Comparison of ENCODE assay signal across 1 cellular context in genomic region chr11:74170694-74171629, GRCh38.
TF ChIP-seq lines count a peak whose summit lies in the region.

A gene with protein sequence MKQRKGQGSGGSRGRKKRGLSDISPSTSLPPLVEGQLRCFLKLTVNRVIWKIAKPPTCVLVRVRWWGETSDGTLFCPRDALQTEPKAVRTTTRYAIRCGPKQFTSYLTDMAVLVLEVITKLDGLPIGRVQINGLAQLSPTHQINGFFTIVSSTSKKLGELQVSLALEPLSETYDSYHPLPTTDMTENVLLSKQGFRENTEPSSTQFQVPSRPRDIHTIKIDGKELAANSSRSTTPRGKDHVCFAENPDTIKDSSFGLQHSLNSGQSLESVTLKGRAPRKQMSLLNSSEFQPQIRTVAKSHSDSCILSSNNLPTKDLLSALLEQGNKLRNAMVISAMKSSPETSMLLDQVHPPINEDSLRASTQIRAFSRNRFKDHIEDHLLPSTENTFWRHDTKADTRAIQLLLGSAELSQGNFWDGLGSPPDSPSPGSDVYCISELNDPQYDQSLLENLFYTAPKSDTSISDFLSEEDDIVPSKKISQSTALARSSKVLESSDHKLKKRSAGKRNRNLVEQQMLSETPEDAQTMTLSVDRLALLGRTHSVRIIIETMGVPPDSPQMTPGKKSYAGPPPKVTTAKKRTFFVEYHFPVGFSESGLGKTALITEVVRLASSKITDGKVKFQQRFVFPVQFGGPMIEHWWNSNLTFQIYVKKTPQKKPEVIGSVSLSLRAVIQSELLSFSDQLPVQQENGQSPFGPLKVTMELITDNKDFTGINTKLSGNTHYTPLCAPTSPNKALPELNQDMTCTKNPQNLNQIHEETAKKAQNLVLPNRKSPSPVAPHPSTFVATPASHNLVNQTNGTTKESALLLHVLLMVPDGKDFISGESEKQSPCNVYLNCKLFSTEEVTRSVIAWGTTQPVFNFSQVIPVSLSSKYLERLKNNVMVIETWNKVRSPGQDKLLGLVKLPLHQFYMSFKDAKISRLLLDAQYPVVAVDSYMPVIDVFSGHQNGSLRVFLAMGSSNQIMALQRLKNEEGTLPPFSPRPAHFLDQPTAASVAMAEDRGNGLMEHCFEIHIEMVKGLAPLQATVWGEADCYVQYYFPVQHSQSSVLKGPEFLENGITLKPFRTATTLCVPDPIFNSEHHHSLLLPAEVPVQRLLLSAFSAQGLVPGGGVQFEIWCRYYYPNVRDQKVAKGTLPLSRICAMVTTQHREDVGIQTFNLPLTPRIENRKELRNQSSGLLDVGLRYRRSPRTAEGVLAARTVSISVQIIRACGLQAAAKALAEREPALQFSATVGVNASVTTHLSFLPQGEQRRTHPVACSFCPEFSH (N-terminal part only) (minus strand): TSS chr11:74171002. CDS start chr11:74170792, 210 bp downstream.
A gene with protein sequence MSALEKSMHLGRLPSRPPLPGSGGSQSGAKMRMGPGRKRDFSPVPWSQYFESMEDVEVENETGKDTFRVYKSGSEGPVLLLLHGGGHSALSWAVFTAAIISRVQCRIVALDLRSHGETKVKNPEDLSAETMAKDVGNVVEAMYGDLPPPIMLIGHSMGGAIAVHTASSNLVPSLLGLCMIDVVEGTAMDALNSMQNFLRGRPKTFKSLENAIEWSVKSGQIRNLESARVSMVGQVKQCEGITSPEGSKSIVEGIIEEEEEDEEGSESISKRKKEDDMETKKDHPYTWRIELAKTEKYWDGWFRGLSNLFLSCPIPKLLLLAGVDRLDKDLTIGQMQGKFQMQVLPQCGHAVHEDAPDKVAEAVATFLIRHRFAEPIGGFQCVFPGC (plus strand): TSS chr11:74171289. CDS start chr11:74171422, 133 bp downstream.

TF ChIP-seq in HepG2, 621 proteins besides CTCF, POLR2A, EP300 and RAD21 (continued from another document and continues in another):
- TF ChIP-seq, protein P1, sequence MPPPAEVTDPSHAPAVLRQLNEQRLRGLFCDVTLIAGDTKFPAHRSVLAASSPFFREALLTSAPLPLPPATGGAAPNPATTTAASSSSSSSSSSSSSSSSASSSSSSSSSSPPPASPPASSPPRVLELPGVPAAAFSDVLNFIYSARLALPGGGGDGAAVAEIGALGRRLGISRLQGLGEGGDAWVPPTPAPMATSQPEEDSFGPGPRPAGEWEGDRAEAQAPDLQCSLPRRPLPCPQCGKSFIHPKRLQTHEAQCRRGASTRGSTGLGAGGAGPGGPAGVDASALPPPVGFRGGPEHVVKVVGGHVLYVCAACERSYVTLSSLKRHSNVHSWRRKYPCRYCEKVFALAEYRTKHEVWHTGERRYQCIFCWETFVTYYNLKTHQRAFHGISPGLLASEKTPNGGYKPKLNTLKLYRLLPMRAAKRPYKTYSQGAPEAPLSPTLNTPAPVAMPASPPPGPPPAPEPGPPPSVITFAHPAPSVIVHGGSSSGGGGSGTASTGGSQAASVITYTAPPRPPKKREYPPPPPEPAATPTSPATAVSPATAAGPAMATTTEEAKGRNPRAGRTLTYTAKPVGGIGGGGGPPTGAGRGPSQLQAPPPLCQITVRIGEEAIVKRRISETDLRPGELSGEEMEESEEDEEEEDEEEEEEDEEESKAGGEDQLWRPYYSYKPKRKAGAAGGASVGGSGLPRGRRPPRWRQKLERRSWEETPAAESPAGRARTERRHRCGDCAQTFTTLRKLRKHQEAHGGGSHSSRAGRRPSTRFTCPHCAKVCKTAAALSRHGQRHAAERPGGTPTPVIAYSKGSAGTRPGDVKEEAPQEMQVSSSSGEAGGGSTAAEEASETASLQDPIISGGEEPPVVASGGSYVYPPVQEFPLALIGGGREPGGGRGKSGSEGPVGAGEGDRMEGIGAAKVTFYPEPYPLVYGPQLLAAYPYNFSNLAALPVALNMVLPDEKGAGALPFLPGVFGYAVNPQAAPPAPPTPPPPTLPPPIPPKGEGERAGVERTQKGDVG (CRISPR knock-in tag; IDR thresholded peaks at IDR 0.05; ENCODE audit: borderline replicate concordance) = peak; percentile 55; the same call in 1 of the 2 replicates
- TF ChIP-seq PRPF4 (IDR thresholded peaks at IDR 0.05; ENCODE audit: low read depth, low read length, poor library complexity, severe bottlenecking) = no peak
- TF ChIP-seq RORA (CRISPR knock-in tag; IDR thresholded peaks at IDR 0.05) = no peak
- TF ChIP-seq, protein P2, sequence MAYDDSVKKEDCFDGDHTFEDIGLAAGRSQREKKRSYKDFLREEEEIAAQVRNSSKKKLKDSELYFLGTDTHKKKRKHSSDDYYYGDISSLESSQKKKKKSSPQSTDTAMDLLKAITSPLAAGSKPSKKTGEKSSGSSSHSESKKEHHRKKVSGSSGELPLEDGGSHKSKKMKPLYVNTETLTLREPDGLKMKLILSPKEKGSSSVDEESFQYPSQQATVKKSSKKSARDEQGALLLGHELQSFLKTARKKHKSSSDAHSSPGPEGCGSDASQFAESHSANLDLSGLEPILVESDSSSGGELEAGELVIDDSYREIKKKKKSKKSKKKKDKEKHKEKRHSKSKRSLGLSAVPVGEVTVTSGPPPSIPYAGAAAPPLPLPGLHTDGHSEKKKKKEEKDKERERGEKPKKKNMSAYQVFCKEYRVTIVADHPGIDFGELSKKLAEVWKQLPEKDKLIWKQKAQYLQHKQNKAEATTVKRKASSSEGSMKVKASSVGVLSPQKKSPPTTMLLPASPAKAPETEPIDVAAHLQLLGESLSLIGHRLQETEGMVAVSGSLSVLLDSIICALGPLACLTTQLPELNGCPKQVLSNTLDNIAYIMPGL (CRISPR knock-in tag; IDR thresholded peaks at IDR 0.05; ENCODE audit: borderline replicate concordance in 1 of 2, low read depth in 1 of 2) = peak; percentile 70 to 87
- TF ChIP-seq ATF7-NPFF (CRISPR knock-in tag; IDR thresholded peaks at IDR 0.05; ENCODE audit: low read depth) = no peak; the same call in none of the 2 replicates
- TF ChIP-seq, protein P3, sequence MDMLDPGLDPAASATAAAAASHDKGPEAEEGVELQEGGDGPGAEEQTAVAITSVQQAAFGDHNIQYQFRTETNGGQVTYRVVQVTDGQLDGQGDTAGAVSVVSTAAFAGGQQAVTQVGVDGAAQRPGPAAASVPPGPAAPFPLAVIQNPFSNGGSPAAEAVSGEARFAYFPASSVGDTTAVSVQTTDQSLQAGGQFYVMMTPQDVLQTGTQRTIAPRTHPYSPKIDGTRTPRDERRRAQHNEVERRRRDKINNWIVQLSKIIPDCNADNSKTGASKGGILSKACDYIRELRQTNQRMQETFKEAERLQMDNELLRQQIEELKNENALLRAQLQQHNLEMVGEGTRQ (IDR thresholded peaks at IDR 0.05; ENCODE audit: low read depth, low read length) = no peak
- TF ChIP-seq, protein P3 (CRISPR knock-in tag; IDR thresholded peaks at IDR 0.05; ENCODE audit: borderline replicate concordance) = no peak; the same call in 1 of the 2 replicates
- TF ChIP-seq GTF2F1 (IDR thresholded peaks at IDR 0.05; ENCODE audit: low read length) = no peak
- TF ChIP-seq DNMT3B (CRISPR knock-in tag; conservative IDR thresholded peaks at IDR 0.05) = no peak
- TF ChIP-seq FOXO4 (CRISPR knock-in tag; conservative IDR thresholded peaks at IDR 0.05) = no peak
- TF ChIP-seq ZBTB38 (CRISPR knock-in tag; IDR thresholded peaks at IDR 0.05) = peak; percentile 50; the same call in 1 of the 2 replicates
- peak; percentile 69; the same call in 1 of the 2 replicates for TF ChIP-seq ZBTB20 (CRISPR knock-in tag; IDR thresholded peaks at IDR 0.05; ENCODE audit: borderline replicate concordance, low read depth)
- TF ChIP-seq ARID5B (CRISPR knock-in tag; IDR thresholded peaks at IDR 0.05) = peak; percentile 26; the same call in 1 of the 2 replicates
- 0 out of 2 replicates have a peak, but pooled peaks have one; percentile 60 for TF ChIP-seq ZNF280B (CRISPR knock-in tag; IDR thresholded peaks at IDR 0.05; ENCODE audit: borderline replicate concordance)
- no peak for TF ChIP-seq FOXP1 (IDR thresholded peaks at IDR 0.05)
- TF ChIP-seq FOXP1 (CRISPR knock-in tag; IDR thresholded peaks at IDR 0.05) = no peak
- peak; percentile 82 for TF ChIP-seq ELF3 (CRISPR knock-in tag; IDR thresholded peaks at IDR 0.05)
- TF ChIP-seq RFXANK (CRISPR knock-in tag; IDR thresholded peaks at IDR 0.05) = peak; percentile 66; the same call in 1 of the 2 replicates
- peak; percentile 95 for TF ChIP-seq ZNF747 (CRISPR knock-in tag; IDR thresholded peaks at IDR 0.05; ENCODE audit: borderline replicate concordance)
- TF ChIP-seq DMTF1 (CRISPR knock-in tag; IDR thresholded peaks at IDR 0.05) = no peak
- TF ChIP-seq ZNF605 (CRISPR knock-in tag; IDR thresholded peaks at IDR 0.05) = peak; percentile 58; the same call in 1 of the 2 replicates
- TF ChIP-seq, protein P4, sequence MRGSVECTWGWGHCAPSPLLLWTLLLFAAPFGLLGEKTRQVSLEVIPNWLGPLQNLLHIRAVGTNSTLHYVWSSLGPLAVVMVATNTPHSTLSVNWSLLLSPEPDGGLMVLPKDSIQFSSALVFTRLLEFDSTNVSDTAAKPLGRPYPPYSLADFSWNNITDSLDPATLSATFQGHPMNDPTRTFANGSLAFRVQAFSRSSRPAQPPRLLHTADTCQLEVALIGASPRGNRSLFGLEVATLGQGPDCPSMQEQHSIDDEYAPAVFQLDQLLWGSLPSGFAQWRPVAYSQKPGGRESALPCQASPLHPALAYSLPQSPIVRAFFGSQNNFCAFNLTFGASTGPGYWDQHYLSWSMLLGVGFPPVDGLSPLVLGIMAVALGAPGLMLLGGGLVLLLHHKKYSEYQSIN (CRISPR knock-in tag; IDR thresholded peaks at IDR 0.05; ENCODE audit: borderline replicate concordance) = no peak
- TF ChIP-seq ZNF431 (CRISPR knock-in tag; IDR thresholded peaks at IDR 0.05; ENCODE audit: borderline replicate concordance, low read depth) = no peak; the same call in 1 of the 2 replicates
